In the genomic region with DNA sequence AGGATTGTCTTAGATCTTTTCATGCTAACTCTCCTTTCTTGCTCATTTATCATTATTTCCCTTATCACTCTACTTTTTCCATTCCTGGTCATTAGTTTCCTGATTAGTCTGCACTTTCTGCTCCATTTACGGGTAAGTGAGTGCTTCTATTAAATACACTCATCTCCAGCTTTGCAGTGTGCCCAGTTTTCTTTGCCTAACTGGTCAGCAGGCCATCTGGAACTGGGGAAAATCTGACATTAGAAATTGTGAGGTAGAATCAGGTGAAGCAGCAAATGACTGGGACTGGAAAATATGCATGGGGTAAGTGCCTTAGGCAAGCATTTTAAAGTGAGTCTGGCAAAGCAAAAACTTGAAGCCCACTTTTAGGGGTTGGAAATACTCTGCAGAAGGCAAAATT, we compare ENCODE assay signal across 21 cellular contexts. TPM values are rescaled to one million over a fixed set of nuclear protein-coding genes. Genes with fewer than 3 reads are reported as not detected.
DNase-seq lines count a peak whose midpoint lies in the region; ATAC-seq, FAIRE-seq and TF ChIP-seq lines count a peak whose summit lies in the region.
"Had no signal": no experiment of that assay in that cellular context is flagged by ENCODE, and none has a peak within 500 bp of the region (broad histone marks: within the 10 kb centered on the region; RNA-seq: fewer than 3 reads in every experiment).

No MANE protein-coding gene starts in this region.

- no peaks in the 10 kb centered on the region for H3K36me3 ChIP-seq in GM23338 (ENCODE audit: insufficient read depth)

- DNase-seq in DMS79 treated with DMSO at 0.1 percent for 48 hours (lab: John Stamatoyannopoulos, UW), result peak; percentile 11
- DNase-seq in DMS79 (lab: John Stamatoyannopoulos, UW), result no peak
- DNase-seq in GM23338 (ENCODE audit: low spot score), result no peak
- DNase-seq in NCI-H1930 (lab: John Stamatoyannopoulos, UW), result no peak
- DNase-seq in natural killer cell treated with Interleukin-12 subunit alpha and Interleukin-12 subunit beta and Interleukin-15 and Interleukin-18, amount 100 ng/mL, for 72 hours (ENCODE audit: low spot score), result no peak
- DNase-seq: AML-193; C1 segment of cervical spinal cord; CD4-positive, CD25-positive, alpha-beta regulatory T cell; CD8-positive, alpha-beta memory T cell; COR-L47; DMS 273 treated with DMSO at 0.1 percent for 48 hours; DMS53; GF-D8; GOT3; H9 had no signal

- peaks cover 7% of the 10 kb centered on the region; the same call in 2 of the 3 replicates for H3K4me1 Mint-ChIP-seq in GM23338
- H3K4me1 Mint-ChIP-seq in natural killer cell treated with Interleukin-12 subunit alpha and Interleukin-12 subunit beta and Interleukin-15 and Interleukin-18, amount 100 ng/mL, for 72 hours (ENCODE audit: low read depth in 2 of 2), result no peaks in the 10 kb centered on the region
- H3K4me1 Mint-ChIP-seq: CD4-positive, CD25-positive, alpha-beta regulatory T cell; CD8-positive, alpha-beta memory T cell; H9 had no signal

- H3K9me3 Mint-ChIP-seq in GM23338, result 0 out of 3 replicates have a peak, but pooled peaks cover 3% of the 10 kb centered on the region
- H3K9me3 Mint-ChIP-seq in natural killer cell treated with Interleukin-12 subunit alpha and Interleukin-12 subunit beta and Interleukin-15 and Interleukin-18, amount 100 ng/mL, for 72 hours, result no peaks in the 10 kb centered on the region
- H3K9me3 Mint-ChIP-seq: CD4-positive, CD25-positive, alpha-beta regulatory T cell; CD8-positive, alpha-beta memory T cell had no signal

- no peaks in the 10 kb centered on the region for H3K27me3 Mint-ChIP-seq in GM23338 (ENCODE audit: insufficient read depth, low read depth, poor library complexity)
- peaks cover 16 to 19% of the 10 kb centered on the region in 2 donors for H3K27me3 Mint-ChIP-seq in natural killer cell treated with Interleukin-12 subunit alpha and Interleukin-12 subunit beta and Interleukin-15 and Interleukin-18, amount 100 ng/mL, for 72 hours

- H3K36me3 Mint-ChIP-seq in GM23338 (ENCODE audit: low read depth), result no peaks in the 10 kb centered on the region
- H3K36me3 Mint-ChIP-seq in natural killer cell treated with Interleukin-12 subunit alpha and Interleukin-12 subunit beta and Interleukin-15 and Interleukin-18, amount 100 ng/mL, for 72 hours, result no peaks in the 10 kb centered on the region
- H3K36me3 Mint-ChIP-seq: CD4-positive, CD25-positive, alpha-beta regulatory T cell; CD8-positive, alpha-beta memory T cell had no signal

- no peaks in the 10 kb centered on the region for H3K9me2 ChIP-seq in GM23338 (ENCODE audit: insufficient read depth)

- TF ChIP-seq CTCF in GM23338 (conservative IDR thresholded peaks at IDR 0.05; ENCODE audit: low read depth in 2 of 2), result no peak

- ATAC-seq in GM23338 (no peak), HG03571 (IDR thresholded peaks at IDR 0.05; ENCODE audit: unreplicated experiment) (no peak)
- no peak for ATAC-seq in natural killer cell treated with Interleukin-12 subunit alpha and Interleukin-12 subunit beta and Interleukin-15 and Interleukin-18, amount 100 ng/mL, for 72 hours
- ATAC-seq: A549 had no signal

- H3K4me1 ChIP-seq in GM23338 (ENCODE audit: insufficient read depth), result peaks cover 6% of the 10 kb centered on the region; the same call in 1 of the 2 replicates
- H3K4me1 ChIP-seq: A549 had no signal

- H3K27me3 ChIP-seq in GM23338 (ENCODE audit: insufficient read depth), result no peaks in the 10 kb centered on the region

- peak overlapping the region; percentile 34 for H3K27ac Mint-ChIP-seq in GM23338
- H3K27ac Mint-ChIP-seq in natural killer cell treated with Interleukin-12 subunit alpha and Interleukin-12 subunit beta and Interleukin-15 and Interleukin-18, amount 100 ng/mL, for 72 hours, result no peak overlapping the region
- H3K27ac Mint-ChIP-seq: CD4-positive, CD25-positive, alpha-beta regulatory T cell; CD8-positive, alpha-beta memory T cell; H9 had no signal

- no peak overlapping the region for H3K27ac ChIP-seq in GM23338 (ENCODE audit: low read depth)
- H3K27ac ChIP-seq: 22Rv1, A549 had no signal

- H3K79me2 ChIP-seq in GM23338 (replicated peaks; ENCODE audit: insufficient read depth), result no peaks in the 10 kb centered on the region

- H3K4me3 ChIP-seq in GM23338, result no peak overlapping the region
- H3K4me3 ChIP-seq: A549 had no signal

- peak overlapping the region; percentile 86; the same call in 1 of the 2 replicates for H2AFZ ChIP-seq in GM23338

- H3F3A ChIP-seq in GM23338 (replicated peaks; ENCODE audit: low read depth), result no peaks in the 10 kb centered on the region

- no peak overlapping the region for H3K4me3 Mint-ChIP-seq in GM23338
- H3K4me3 Mint-ChIP-seq in natural killer cell treated with Interleukin-12 subunit alpha and Interleukin-12 subunit beta and Interleukin-15 and Interleukin-18, amount 100 ng/mL, for 72 hours, result no peak overlapping the region
- H3K4me3 Mint-ChIP-seq: CD4-positive, CD25-positive, alpha-beta regulatory T cell; CD8-positive, alpha-beta memory T cell; H9 had no signal

- FAIRE-seq in islet of Langerhans (lab: Jason Lieb, UNC), result peak; percentile 100
- FAIRE-seq: A549 had no signal

- no peaks in the 10 kb centered on the region for H4K20me1 ChIP-seq in GM23338 (replicated peaks; ENCODE audit: insufficient read depth)

- H3K4me2 ChIP-seq in GM23338, result no peak overlapping the region
- H3K4me2 ChIP-seq: A549 had no signal

TF ChIP-seq in GM23338, 12 proteins besides CTCF, POLR2A, EP300 and RAD21:
- TF ChIP-seq ETS1 (IDR thresholded peaks at IDR 0.05) (no peak), JUNB (IDR thresholded peaks at IDR 0.05; ENCODE audit: unreplicated experiment) (no peak), EZH2phosphoT487 (IDR thresholded peaks at IDR 0.05; ENCODE audit: unreplicated experiment) (no peak), EZH2 (IDR thresholded peaks at IDR 0.05; ENCODE audit: low read depth, unreplicated experiment) (no peak), NANOG (IDR thresholded peaks at IDR 0.05; ENCODE audit: borderline replicate concordance) (no peak), POLR2AphosphoS5 (IDR thresholded peaks at IDR 0.05; ENCODE audit: low read depth) (no peak), STAT1 (IDR thresholded peaks at IDR 0.05; ENCODE audit: unreplicated experiment) (no peak)
- TF ChIP-seq, protein P1, sequence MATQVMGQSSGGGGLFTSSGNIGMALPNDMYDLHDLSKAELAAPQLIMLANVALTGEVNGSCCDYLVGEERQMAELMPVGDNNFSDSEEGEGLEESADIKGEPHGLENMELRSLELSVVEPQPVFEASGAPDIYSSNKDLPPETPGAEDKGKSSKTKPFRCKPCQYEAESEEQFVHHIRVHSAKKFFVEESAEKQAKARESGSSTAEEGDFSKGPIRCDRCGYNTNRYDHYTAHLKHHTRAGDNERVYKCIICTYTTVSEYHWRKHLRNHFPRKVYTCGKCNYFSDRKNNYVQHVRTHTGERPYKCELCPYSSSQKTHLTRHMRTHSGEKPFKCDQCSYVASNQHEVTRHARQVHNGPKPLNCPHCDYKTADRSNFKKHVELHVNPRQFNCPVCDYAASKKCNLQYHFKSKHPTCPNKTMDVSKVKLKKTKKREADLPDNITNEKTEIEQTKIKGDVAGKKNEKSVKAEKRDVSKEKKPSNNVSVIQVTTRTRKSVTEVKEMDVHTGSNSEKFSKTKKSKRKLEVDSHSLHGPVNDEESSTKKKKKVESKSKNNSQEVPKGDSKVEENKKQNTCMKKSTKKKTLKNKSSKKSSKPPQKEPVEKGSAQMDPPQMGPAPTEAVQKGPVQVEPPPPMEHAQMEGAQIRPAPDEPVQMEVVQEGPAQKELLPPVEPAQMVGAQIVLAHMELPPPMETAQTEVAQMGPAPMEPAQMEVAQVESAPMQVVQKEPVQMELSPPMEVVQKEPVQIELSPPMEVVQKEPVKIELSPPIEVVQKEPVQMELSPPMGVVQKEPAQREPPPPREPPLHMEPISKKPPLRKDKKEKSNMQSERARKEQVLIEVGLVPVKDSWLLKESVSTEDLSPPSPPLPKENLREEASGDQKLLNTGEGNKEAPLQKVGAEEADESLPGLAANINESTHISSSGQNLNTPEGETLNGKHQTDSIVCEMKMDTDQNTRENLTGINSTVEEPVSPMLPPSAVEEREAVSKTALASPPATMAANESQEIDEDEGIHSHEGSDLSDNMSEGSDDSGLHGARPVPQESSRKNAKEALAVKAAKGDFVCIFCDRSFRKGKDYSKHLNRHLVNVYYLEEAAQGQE (IDR thresholded peaks at IDR 0.05; ENCODE audit: unreplicated experiment), result no peak

RNA-seq across cellular contexts. Expression of gene G6PC2, which starts 29.2 kb away (rescaled TPM):
- not detected in 2 replicates for total RNA-seq in GM23338 (2014; rRNA removed; shearing (Covaris generic))
- polyA plus RNA-seq in GM23338 (2016; fragmentation: Nextera tagmentation; extraction: Ambion mirVana), result not detected in 2 replicates
- not detected for total RNA-seq in natural killer cell treated with Interleukin-12 subunit alpha and Interleukin-12 subunit beta and Interleukin-15 and Interleukin-18, amount 100 ng/mL, for 72 hours
- total RNA-seq: CD4-positive, CD25-positive, alpha-beta regulatory T cell; CD8-positive, alpha-beta memory T cell; Daoy; H9; HT-29 had no signal
- polyA plus RNA-seq: A549; CD4-positive, CD25-positive, alpha-beta regulatory T cell; CD8-positive, alpha-beta memory T cell had no signal

RNA-seq across cellular contexts. Expression of gene SPC25, which starts 40.0 kb away (rescaled TPM):
- 23.4 and 24.7 TPM in 2 replicates for total RNA-seq in GM23338 (2014; rRNA removed; shearing (Covaris generic))
- polyA plus RNA-seq in GM23338 (2016; fragmentation: Nextera tagmentation; extraction: Ambion mirVana), result 61.9 and 72.7 TPM in 2 replicates
- total RNA-seq in natural killer cell treated with Interleukin-12 subunit alpha and Interleukin-12 subunit beta and Interleukin-15 and Interleukin-18, amount 100 ng/mL, for 72 hours, result 10 to 100 TPM; 14.5 to 30.3 TPM
- polyA plus RNA-seq: CD8-positive, alpha-beta memory T cell had no signal
